Comparison of ENCODE assay signal across 20 cellular contexts in the genomic region with DNA sequence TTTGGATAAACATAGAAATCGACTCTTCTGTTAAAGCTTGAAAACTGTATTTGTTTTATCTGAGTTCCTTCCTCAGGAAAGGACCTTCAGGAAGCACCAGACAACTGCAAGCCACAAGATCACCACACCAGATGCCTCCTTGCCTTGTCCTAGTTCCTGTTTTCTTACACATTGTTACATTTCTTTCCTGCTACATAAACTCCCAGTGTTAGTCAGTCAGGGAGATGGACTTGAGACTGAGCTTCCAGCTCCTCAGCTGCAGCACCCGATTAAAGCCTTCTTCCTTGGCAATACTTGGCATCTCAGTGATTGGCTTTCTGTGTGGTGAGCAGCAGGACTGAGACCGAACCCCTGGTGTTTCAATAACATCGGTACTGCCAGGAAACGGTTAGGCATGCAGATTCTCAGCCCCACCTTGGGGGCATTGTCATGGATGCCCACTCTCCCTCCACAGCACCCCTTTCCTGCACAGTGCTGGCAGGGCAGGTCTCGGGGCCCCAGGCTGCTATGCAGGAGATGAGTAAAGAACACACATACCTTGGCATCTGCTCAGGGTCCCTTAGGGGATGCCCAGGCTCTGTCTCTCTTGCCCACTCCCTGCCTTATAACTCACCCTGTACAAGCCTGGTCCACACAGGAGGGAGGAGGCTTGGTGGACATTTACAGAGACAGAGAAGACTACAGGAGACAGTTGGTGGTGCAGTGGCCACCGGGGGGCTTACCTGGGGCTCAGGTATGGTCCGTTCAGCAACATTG. TPM values are rescaled to one million over a fixed set of nuclear protein-coding genes. Genes with fewer than 3 reads are reported as not detected.
DNase-seq lines count a peak whose midpoint lies in the region; ATAC-seq and TF ChIP-seq lines count a peak whose summit lies in the region.
"Had no signal": no experiment of that assay in that cellular context is flagged by ENCODE, and none has a peak within 500 bp of the region (broad histone marks: within the 10 kb centered on the region; RNA-seq: fewer than 3 reads in every experiment).

No MANE protein-coding gene starts in this region.

- no peak overlapping the region for H3K27ac Mint-ChIP-seq in endodermal cell
- H3K27ac Mint-ChIP-seq: CD4-positive, CD25-positive, alpha-beta regulatory T cell had no signal

- H3K27me3 ChIP-seq in right atrium auricular region = no peaks in the 10 kb centered on the region
- peaks cover 8% of the 10 kb centered on the region for H3K27me3 ChIP-seq in endodermal cell (ENCODE audit: control insufficient read depth, insufficient read depth, low read length, poor library complexity, severe bottlenecking)
- H3K27me3 ChIP-seq in colonic mucosa = no peaks in the 10 kb centered on the region
- H3K27me3 ChIP-seq: Peyer's patch had no signal

- no peak overlapping the region for H3K27ac ChIP-seq in right atrium auricular region
- H3K27ac ChIP-seq in endodermal cell (ENCODE audit: low read depth, low read length) = no peak overlapping the region
- no peak overlapping the region for H3K27ac ChIP-seq in colonic mucosa
- H3K27ac ChIP-seq: epithelial cell of prostate, Peyer's patch had no signal

- H3K36me3 ChIP-seq in right atrium auricular region (peaks cover 9% of the 10 kb centered on the region), endodermal cell (ENCODE audit: control insufficient read depth, insufficient read depth, low read length) (peaks cover 9% of the 10 kb centered on the region), colonic mucosa (no peaks in the 10 kb centered on the region)

- no peak overlapping the region for H3K4me3 Mint-ChIP-seq in endodermal cell
- H3K4me3 Mint-ChIP-seq: CD4-positive, CD25-positive, alpha-beta regulatory T cell had no signal

- intact Hi-C loops in left cardiac atrium (cut with DNase I) (no loop called here), colonic mucosa (cut with DNase I) (no loop called here)

- DNase-seq in left cardiac atrium (peak; percentile 8), right atrium auricular region (ENCODE audit: low spot score) (no peak), MV-4-11 (lab: John Stamatoyannopoulos, UW) (peak; percentile 76), endodermal cell (peak; percentile 27), NCI-H2196 treated with DMSO at 0.1 percent for 48 hours (lab: John Stamatoyannopoulos, UW; ENCODE audit: unreplicated experiment) (no peak), colonic mucosa (no peak)
- DNase-seq: activated CD4-positive, alpha-beta T cell treated with anti-CD3 and anti-CD28 coated beads for 48 hours; activated naive CD4-positive, alpha-beta T cell; CD4-positive, CD25-positive, alpha-beta regulatory T cell; foreskin fibroblast; Karpas-422; left ventricle myocardium superior; mucosa of descending colon; NCI-H2081 treated with DMSO at 0.1 percent for 48 hours; NCI-H510A; Peyer's patch; substantia nigra; T-helper 1 cell had no signal

- H3K4me3 ChIP-seq in right atrium auricular region (no peak overlapping the region), endodermal cell (ENCODE audit: low read length) (no peak overlapping the region), colonic mucosa (no peak overlapping the region)
- H3K4me3 ChIP-seq: mucosa of descending colon, Peyer's patch had no signal

- H3K4me1 ChIP-seq in right atrium auricular region = peaks cover 0 to 3% of the 10 kb centered on the region in 2 donors
- H3K4me1 ChIP-seq in endodermal cell (ENCODE audit: control insufficient read depth, insufficient read depth, low read length) = no peaks in the 10 kb centered on the region
- no peaks in the 10 kb centered on the region for H3K4me1 ChIP-seq in colonic mucosa

- H3K9ac ChIP-seq in endodermal cell (ENCODE audit: extremely low read depth, low read length, poor library complexity, severe bottlenecking) (no peak overlapping the region), colonic mucosa (ENCODE audit: low read depth in 2 of 2, low read length in 2 of 2) (no peak overlapping the region)

- H3K27me3 Mint-ChIP-seq in endodermal cell (ENCODE audit: insufficient read depth) = peaks cover 13% of the 10 kb centered on the region
- H3K27me3 Mint-ChIP-seq: CD4-positive, CD25-positive, alpha-beta regulatory T cell had no signal

- H3K9me3 Mint-ChIP-seq in endodermal cell = peaks cover 85% of the 10 kb centered on the region

- ATAC-seq in left cardiac atrium (no peak), HG02981 (IDR thresholded peaks at IDR 0.05; ENCODE audit: unreplicated experiment) (no peak)
- ATAC-seq: left ventricle myocardium superior, mucosa of descending colon had no signal

- peaks cover 76% of the 10 kb centered on the region for H3K36me3 Mint-ChIP-seq in endodermal cell (ENCODE audit: low read depth)

- WGBS in endodermal cell (ENCODE audit: insufficient coverage in 1 of 2, insufficient read length in 1 of 2), 2 experiments = 77 to 85% methylated on average over 5 to 8 of the region's 8 CpGs

- no peaks in the 10 kb centered on the region for H3K4me1 Mint-ChIP-seq in endodermal cell

- TF ChIP-seq CTCF in right atrium auricular region (IDR thresholded peaks at IDR 0.05) (no peak), endodermal cell (conservative IDR thresholded peaks at IDR 0.05) (no peak), colonic mucosa (IDR thresholded peaks at IDR 0.05) (no peak)

- H3K9me3 ChIP-seq in right atrium auricular region (no peaks in the 10 kb centered on the region), endodermal cell (ENCODE audit: control insufficient read depth, low read length) (peaks cover 38% of the 10 kb centered on the region), colonic mucosa (no peaks in the 10 kb centered on the region)

RNA-seq across cellular contexts. Expression of a gene that starts 32.6 kb away (rescaled TPM):
- total RNA-seq in left cardiac atrium = 1 to 10 TPM; 4.9 to 8.1 TPM
- 1 to 10 TPM; 3.7 to 7.9 TPM for total RNA-seq in right atrium auricular region
- total RNA-seq in endodermal cell = 10 to 100 TPM in 1 of 2 donors, 1 to 10 TPM in 1; 7.4 to 13.3 TPM
- polyA plus RNA-seq in endodermal cell (2013, experiment 1 of 2) = 6.2 TPM
- 4.8 TPM for polyA plus RNA-seq in endodermal cell (2013, experiment 2 of 2)
- total RNA-seq in colonic mucosa = 10 to 100 TPM; 12.3 to 18.1 TPM

RNA-seq across cellular contexts. Expression of a gene that starts 35.0 kb away (rescaled TPM):
- 1 to 10 TPM; 8.1 to 8.2 TPM for total RNA-seq in left cardiac atrium
- 10 to 100 TPM; 12.0 to 17.5 TPM for total RNA-seq in right atrium auricular region
- total RNA-seq in endodermal cell = 1 to 10 TPM; 1.4 to 2.8 TPM
- polyA plus RNA-seq in endodermal cell (2013, experiment 1 of 2) = 8.9 TPM
- polyA plus RNA-seq in endodermal cell (2013, experiment 2 of 2) = 6.1 TPM
- total RNA-seq in colonic mucosa = 1 to 10 TPM; 3.9 to 5.3 TPM

RNA-seq across cellular contexts. Expression of a gene that starts 43.1 kb away (rescaled TPM):
- total RNA-seq in left cardiac atrium (10 to 100 TPM; 47.3 to 67.6 TPM), right atrium auricular region (10 to 100 TPM; 62.0 to 76.3 TPM), endodermal cell (10 to 100 TPM; 38.4 to 52.4 TPM), colonic mucosa (100 to 1,000 TPM in 1 of 2 donors, 10 to 100 TPM in 1; 87.2 to 108 TPM)
- 18.2 TPM for polyA plus RNA-seq in endodermal cell (2013, experiment 1 of 2)
- 18.1 TPM for polyA plus RNA-seq in endodermal cell (2013, experiment 2 of 2)

Comparison
In these comparisons a context has a peak if more than half of its experiments do, and no peak if none do; other contexts are left out.
1. DNase-seq: peak in left cardiac atrium (single experiment), MV-4-11 (single experiment) and endodermal cell (single experiment); none in right atrium auricular region (single experiment), NCI-H2196 treated with DMSO at 0.1 percent for 48 hours (single experiment) and colonic mucosa (single experiment).